Comparison of ENCODE assay signal across 21 cellular contexts in genomic region chr2:16335947-16336346, GRCh38.
"Had no signal": no experiment of that assay in that cellular context is flagged by ENCODE, and none has a peak within 500 bp of the region (broad histone marks: within the 10 kb centered on the region; RNA-seq: fewer than 3 reads in every experiment).

No MANE protein-coding gene starts in this region.

- H3K4me3 ChIP-seq: MG63 had no signal

- H3K36me3 ChIP-seq: MG63 had no signal

- DNase-seq: IMR-90, Karpas-422, KG1, MG63, NCI-H1092, NCI-H1105 treated with DMSO at 0.1 percent for 48 hours, NCI-H1417 treated with DMSO at 0.1 percent for 48 hours, NCI-H146, NCI-H1694 treated with DMSO at 0.1 percent for 48 hours, NCI-H1930, NCI-H2081, NCI-H2107, NCI-H226, NCI-H446, NCI-H510A, NCI-H524 treated with DMSO at 0.1 percent for 48 hours, NCI-H69, NCI-H774, Right ventricle myocardium superior, RPMI8226 had no signal

- H3K9me3 ChIP-seq: MG63 had no signal

- ATAC-seq: HepG2 had no signal
